Comparison of ENCODE assay signal across 12 cellular contexts in the genomic region with DNA sequence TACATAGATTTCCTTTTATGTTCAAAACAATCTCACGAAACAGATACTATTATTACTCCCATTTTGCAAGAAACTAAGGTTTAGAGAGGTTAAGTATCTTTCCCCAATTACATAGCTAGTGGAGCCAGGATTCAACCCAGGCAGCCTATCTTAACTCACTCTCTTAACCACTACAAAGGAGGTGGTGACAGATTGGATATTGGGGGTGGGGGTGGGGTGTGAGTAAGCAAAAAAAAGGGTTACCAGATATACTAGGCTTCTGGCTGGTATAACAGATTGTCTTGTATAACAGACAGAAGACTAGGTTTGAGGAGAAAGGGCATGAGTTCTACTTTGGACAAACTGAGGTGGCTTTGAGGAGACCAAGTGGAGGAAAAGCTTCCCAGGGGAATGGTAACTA. TPM values are rescaled to one million over a fixed set of nuclear protein-coding genes. Genes with fewer than 3 reads are reported as not detected.
DNase-seq lines count a peak whose midpoint lies in the region; ATAC-seq and TF ChIP-seq lines count a peak whose summit lies in the region.
"Had no signal": no experiment of that assay in that cellular context is flagged by ENCODE, and none has a peak within 500 bp of the region (broad histone marks: within the 10 kb centered on the region; RNA-seq: fewer than 3 reads in every experiment).

No MANE protein-coding gene starts in this region.

- RAD21 ChIA-PET in HCT116 (lab: Charles Lee; ENCODE audit: low non-redundant PET in 1 of 2, low total read pairs in 2 of 2, uncharacterized antibody in 2 of 2, unreplicated experiment in 2 of 2): no interaction called here

- intact Hi-C loops in CD4-positive, alpha-beta memory T cell (cut with micrococcal nuclease): loop anchor here (5.0 kb wide), 2 partner anchors 286 to 416 kb away; a partner anchor contains a TSS
- intact Hi-C loops in HCT116 (cut with micrococcal nuclease): loop anchor here (5.0 kb wide), 1 partner anchor 286 kb away; no protein-coding TSS in a partner anchor
- intact Hi-C loops in left colon (cut with DNase I, micrococcal nuclease): no loop called here

- no peak for ATAC-seq in HCT116
- no peak for ATAC-seq in activated CD8-positive, alpha-beta T cell treated with anti-CD3 and anti-CD28 coated beads, Interleukin-2, amount 10 ng/mL, durations not matched to agents 7 days and 5 days
- ATAC-seq in left colon: no peak
- ATAC-seq: upper lobe of right lung had no signal

- POLR2A ChIA-PET in CD4-positive, alpha-beta memory T cell (lab: Charles Lee; ENCODE audit: partially characterized antibody): no interaction called here
- POLR2A ChIA-PET in HCT116 (lab: Charles Lee): interaction anchor here (3.6 kb wide), 1 partner anchor 23 kb away, joined by 16 read pairs; a partner anchor contains a TSS
- POLR2A ChIA-PET in activated CD8-positive, alpha-beta T cell treated with anti-CD3 and anti-CD28 coated beads, Interleukin-2, amount 10 ng/mL, durations not matched to agents 7 days and 5 days (lab: Charles Lee): interaction anchor here (2.1 to 3.1 kb wide), 2 partner anchors 23 to 90 kb away, joined by 8 to 18 read pairs; a partner anchor contains a TSS

- H3K9ac ChIP-seq in HCT116 (ENCODE audit: low read length): no peak overlapping the region

- peaks cover 69% of the 10 kb centered on the region for H3K79me2 ChIP-seq in HCT116 (ENCODE audit: insufficient read depth, low read length)

- no peak overlapping the region for H2AFZ ChIP-seq in HCT116 (ENCODE audit: low read depth, low read length, poor library complexity, severe bottlenecking)

- no peak for TF ChIP-seq CTCF in HCT116 (IDR thresholded peaks at IDR 0.05 in 2 of 3, conservative IDR thresholded peaks at IDR 0.05 in 1 of 3; ENCODE audit: borderline replicate concordance in 1 of 3, insufficient read depth in 1 of 3, low read depth in 2 of 3, low read length in 2 of 3)
- TF ChIP-seq CTCF in mesothelial cell of epicardium (IDR thresholded peaks at IDR 0.05; ENCODE audit: unreplicated experiment): no peak
- no peak for TF ChIP-seq CTCF in GM10266 (IDR thresholded peaks at IDR 0.05; ENCODE audit: control insufficient read depth, insufficient read depth, low read depth, missing control alignments)

- 0 out of 2 replicates have a peak, but pooled peaks cover 4% of the 10 kb centered on the region for H4K20me1 ChIP-seq in HCT116 (ENCODE audit: insufficient read depth)

- H3K9me3 ChIP-seq in CD4-positive, alpha-beta memory T cell (ENCODE audit: control insufficient read depth in 1 of 2, low read length in 2 of 2): no peaks in the 10 kb centered on the region
- no peaks in the 10 kb centered on the region for H3K9me3 ChIP-seq in HCT116 (ENCODE audit: control insufficient read depth in 1 of 2, insufficient read depth in 1 of 2, low read depth in 1 of 2, low read length in 2 of 2)
- H3K9me3 ChIP-seq: upper lobe of right lung had no signal

- CTCF ChIA-PET in CD4-positive, alpha-beta memory T cell (lab: Charles Lee; ENCODE audit: partially characterized antibody): interaction anchor here (0.6 to 5.5 kb wide), 3 partner anchors 12 to 305 kb away, joined by 3 to 55 read pairs (median 5); a partner anchor contains a TSS
- CTCF ChIA-PET in HCT116 (lab: Charles Lee): no interaction called here
- CTCF ChIA-PET in activated CD8-positive, alpha-beta T cell treated with anti-CD3 and anti-CD28 coated beads, Interleukin-2, amount 10 ng/mL, durations not matched to agents 7 days and 5 days (lab: Charles Lee): interaction anchor here (1.2 to 2.5 kb wide), 2 partner anchors 23 to 288 kb away, joined by 4 to 18 read pairs; a partner anchor contains a TSS

- H3K36me3 Mint-ChIP-seq in CD4-positive, alpha-beta memory T cell: peaks cover 10 to 31% of the 10 kb centered on the region in 2 donors
- H3K36me3 Mint-ChIP-seq in activated CD8-positive, alpha-beta T cell treated with anti-CD3 and anti-CD28 coated beads, Interleukin-2, amount 10 ng/mL, durations not matched to agents 7 days and 5 days (ENCODE audit: low read depth): peaks cover 39% of the 10 kb centered on the region
- H3K36me3 Mint-ChIP-seq in mesothelial cell of epicardium: peaks cover 24% of the 10 kb centered on the region

- peak overlapping the region; percentile 70 to 97 (median 94) for H3K4me3 Mint-ChIP-seq in CD4-positive, alpha-beta memory T cell
- peak overlapping the region; percentile 95 for H3K4me3 Mint-ChIP-seq in activated CD8-positive, alpha-beta T cell treated with anti-CD3 and anti-CD28 coated beads, Interleukin-2, amount 10 ng/mL, durations not matched to agents 7 days and 5 days
- peak overlapping the region; percentile 46 for H3K4me3 Mint-ChIP-seq in mesothelial cell of epicardium

- DNase-seq in CD4-positive, alpha-beta memory T cell: peak in 1 of 5 donors; percentile 11
- no peak for DNase-seq in HCT116 (ENCODE audit: low read depth, low spot score)
- no peak for DNase-seq in activated CD8-positive, alpha-beta T cell treated with anti-CD3 and anti-CD28 coated beads, Interleukin-2, amount 10 ng/mL, durations not matched to agents 7 days and 5 days
- DNase-seq in mesothelial cell of epicardium (ENCODE audit: low spot score in 2 of 2, unreplicated experiment in 2 of 2): no peak
- DNase-seq in NCI-H1105 treated with DMSO at 0.1 percent for 48 hours (lab: John Stamatoyannopoulos, UW): no peak
- no peak for DNase-seq in GM10266 (ENCODE audit: extremely low spot score)
- DNase-seq in left colon: no peak
- DNase-seq: DMS53, MM.1S, posterior cingulate gyrus, T1000, upper lobe of right lung had no signal

- no peak for TF ChIP-seq RAD21 in HCT116 (IDR thresholded peaks at IDR 0.05; ENCODE audit: low read depth)

- H3K27ac Mint-ChIP-seq in CD4-positive, alpha-beta memory T cell: peak overlapping the region; percentile 36 to 97 (median 73)
- peak overlapping the region; percentile 21 for H3K27ac Mint-ChIP-seq in activated CD8-positive, alpha-beta T cell treated with anti-CD3 and anti-CD28 coated beads, Interleukin-2, amount 10 ng/mL, durations not matched to agents 7 days and 5 days
- peak overlapping the region; percentile 27 for H3K27ac Mint-ChIP-seq in mesothelial cell of epicardium

- peaks cover 51 to 78% (median 63%) of the 10 kb centered on the region in 4 donors for H3K4me1 Mint-ChIP-seq in CD4-positive, alpha-beta memory T cell
- peaks cover 61% of the 10 kb centered on the region for H3K4me1 Mint-ChIP-seq in activated CD8-positive, alpha-beta T cell treated with anti-CD3 and anti-CD28 coated beads, Interleukin-2, amount 10 ng/mL, durations not matched to agents 7 days and 5 days (ENCODE audit: low read depth)
- peaks cover 49% of the 10 kb centered on the region for H3K4me1 Mint-ChIP-seq in mesothelial cell of epicardium

- no peak overlapping the region for H3K27ac ChIP-seq in CD4-positive, alpha-beta memory T cell (ENCODE audit: low read depth, low read length)
- no peak overlapping the region for H3K27ac ChIP-seq in HCT116 (ENCODE audit: low read depth, low read length)
- H3K27ac ChIP-seq: upper lobe of right lung had no signal

- TF ChIP-seq POLR2A in HCT116 (IDR thresholded peaks at IDR 0.05; ENCODE audit: borderline replicate concordance, extremely low read depth, insufficient read depth, insufficient read length): no peak

- no peaks in the 10 kb centered on the region for H3K27me3 Mint-ChIP-seq in CD4-positive, alpha-beta memory T cell
- H3K27me3 Mint-ChIP-seq in activated CD8-positive, alpha-beta T cell treated with anti-CD3 and anti-CD28 coated beads, Interleukin-2, amount 10 ng/mL, durations not matched to agents 7 days and 5 days (ENCODE audit: low read depth): no peaks in the 10 kb centered on the region
- H3K27me3 Mint-ChIP-seq in mesothelial cell of epicardium (ENCODE audit: low read depth): no peaks in the 10 kb centered on the region

- H3K36me3 ChIP-seq in CD4-positive, alpha-beta memory T cell (ENCODE audit: insufficient read depth, low read length): peaks cover 6% of the 10 kb centered on the region
- H3K36me3 ChIP-seq in HCT116 (ENCODE audit: control insufficient read depth in 1 of 2, insufficient read depth in 2 of 2, low read length in 2 of 2): peaks cover 7 to 8% of the 10 kb centered on the region in 2 experiments; a peak in 3 of 4 replicates

- H3K27me3 ChIP-seq in CD4-positive, alpha-beta memory T cell (ENCODE audit: insufficient read depth, low read length): no peaks in the 10 kb centered on the region
- H3K27me3 ChIP-seq in HCT116 (ENCODE audit: insufficient read depth, low read length): no peaks in the 10 kb centered on the region
- H3K27me3 ChIP-seq: upper lobe of right lung had no signal

- peaks cover 70% of the 10 kb centered on the region for H3K4me1 ChIP-seq in CD4-positive, alpha-beta memory T cell (ENCODE audit: insufficient read depth, low read length)
- H3K4me1 ChIP-seq in HCT116 (ENCODE audit: control insufficient read depth in 1 of 2, insufficient read depth in 2 of 2, low read length in 2 of 2): peaks cover 15 to 27% of the 10 kb centered on the region in 2 experiments

- H3K4me2 ChIP-seq in HCT116 (ENCODE audit: low read length): peak overlapping the region; percentile 87; the same call in 1 of the 2 replicates

- peaks cover 0 to 4% (median 0%) of the 10 kb centered on the region in 8 donors for H3K9me3 Mint-ChIP-seq in CD4-positive, alpha-beta memory T cell
- no peaks in the 10 kb centered on the region for H3K9me3 Mint-ChIP-seq in activated CD8-positive, alpha-beta T cell treated with anti-CD3 and anti-CD28 coated beads, Interleukin-2, amount 10 ng/mL, durations not matched to agents 7 days and 5 days (ENCODE audit: insufficient read depth)
- peaks cover 4% of the 10 kb centered on the region for H3K9me3 Mint-ChIP-seq in mesothelial cell of epicardium

- no peak overlapping the region for H3K4me3 ChIP-seq in CD4-positive, alpha-beta memory T cell (ENCODE audit: low read length in 2 of 2)
- H3K4me3 ChIP-seq in HCT116 (replicated peaks in 1 of 2; ENCODE audit: low read depth in 1 of 2, low read length in 2 of 2): no peak overlapping the region

- H3K9me2 ChIP-seq in HCT116 (ENCODE audit: insufficient read depth): no peaks in the 10 kb centered on the region

- BruUV-seq in HCT116 (replicated peaks; lab: Mats Ljungman, UMichigan): no TSS peak

RNA-seq across cellular contexts. Expression of a gene that starts 2.1 kb away (rescaled TPM):
- 10 to 100 TPM; 31.1 to 36.4 TPM for total RNA-seq in CD4-positive, alpha-beta memory T cell
- polyA plus RNA-seq in CD4-positive, alpha-beta memory T cell: 10 to 100 TPM; 19.1 to 20.1 TPM
- total RNA-seq in HCT116 (2021; ENCODE audit: unreplicated experiment) (53.8 TPM), mesothelial cell of epicardium (56.1 to 56.5 TPM (median 56.1 TPM) in 3 replicates), left colon (10 to 100 TPM; 64.9 to 77.3 TPM)
- 14.7 and 17.5 TPM in 2 replicates for polyA plus RNA-seq in HCT116 (2012)
- 10 to 100 TPM; 28.1 to 34.1 TPM for total RNA-seq in activated CD8-positive, alpha-beta T cell treated with anti-CD3 and anti-CD28 coated beads, Interleukin-2, amount 10 ng/mL, durations not matched to agents 7 days and 5 days

RNA-seq across cellular contexts. Expression of a gene that starts 23.0 kb away (rescaled TPM):
- total RNA-seq in CD4-positive, alpha-beta memory T cell: 10 to 100 TPM; 21.8 to 23.8 TPM
- polyA plus RNA-seq in CD4-positive, alpha-beta memory T cell: 10 to 100 TPM; 25.9 to 60.7 TPM
- total RNA-seq in HCT116 (2021; ENCODE audit: unreplicated experiment): 15.9 TPM
- polyA plus RNA-seq in HCT116 (2012): 8.1 and 13.1 TPM in 2 replicates
- 10 to 100 TPM; 13.6 to 13.7 TPM for total RNA-seq in activated CD8-positive, alpha-beta T cell treated with anti-CD3 and anti-CD28 coated beads, Interleukin-2, amount 10 ng/mL, durations not matched to agents 7 days and 5 days
- total RNA-seq in mesothelial cell of epicardium: 15.4 to 17.1 TPM (median 16.8 TPM) in 3 replicates
- 10 to 100 TPM; 11.6 to 22.5 TPM for total RNA-seq in left colon

RNA-seq across cellular contexts. Expression of a gene that starts 45.5 kb away (rescaled TPM):
- 10 to 100 TPM; 46.9 to 54.2 TPM for total RNA-seq in CD4-positive, alpha-beta memory T cell
- polyA plus RNA-seq in CD4-positive, alpha-beta memory T cell: 100 to 1,000 TPM in 1 of 2 donors, 10 to 100 TPM in 1; 89.1 to 128 TPM
- total RNA-seq in HCT116 (2021; ENCODE audit: unreplicated experiment) (149 TPM), mesothelial cell of epicardium (95.8 to 101 TPM (median 97.6 TPM) in 3 replicates), left colon (100 to 1,000 TPM; 103 to 105 TPM)
- 166 and 174 TPM in 2 replicates for polyA plus RNA-seq in HCT116 (2012)
- 10 to 100 TPM; 60.5 to 65.1 TPM for total RNA-seq in activated CD8-positive, alpha-beta T cell treated with anti-CD3 and anti-CD28 coated beads, Interleukin-2, amount 10 ng/mL, durations not matched to agents 7 days and 5 days

Comparison
In these comparisons a context has a peak if more than half of its experiments do, and no peak if none do; other contexts are left out.
1. H3K27ac Mint-ChIP-seq: peak in every context shown above with its lines; median percentile 73 in CD4-positive, alpha-beta memory T cell; 27 in mesothelial cell of epicardium; 21 in activated CD8-positive, alpha-beta T cell treated with anti-CD3 and anti-CD28 coated beads, Interleukin-2, amount 10 ng/mL, durations not matched to agents 7 days and 5 days.
2. intact Hi-C loops: an anchor here in CD4-positive, alpha-beta memory T cell (5.0 kb wide) and HCT116 (5.0 kb wide); none called in left colon.